ENCODE assay signal across 22 cellular contexts in the genomic region with DNA sequence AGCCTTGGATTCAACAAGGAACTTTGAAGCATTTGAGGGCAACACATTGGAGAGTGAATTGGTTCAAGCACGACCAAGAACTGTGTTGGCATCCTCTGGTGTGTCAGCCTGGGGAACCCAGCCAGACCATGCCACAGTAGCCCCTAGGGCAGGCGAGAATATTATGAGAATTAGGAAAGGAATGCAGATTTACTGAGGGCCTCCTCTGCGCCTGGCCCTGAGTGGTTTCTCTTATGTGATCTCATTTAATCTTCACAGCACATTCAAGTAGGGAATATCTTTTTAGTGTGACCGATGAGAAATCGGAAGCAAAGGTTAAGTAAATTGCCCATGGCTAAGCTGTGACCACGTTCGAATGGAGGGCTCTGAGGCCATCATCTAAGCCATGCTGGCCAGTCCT. TPM values are rescaled to one million over a fixed set of nuclear protein-coding genes. Genes with fewer than 3 reads are reported as not detected.
"Had no signal": no experiment of that assay in that cellular context is flagged by ENCODE, and none has a peak within 500 bp of the region (broad histone marks: within the 10 kb centered on the region; RNA-seq: fewer than 3 reads in every experiment).

No MANE protein-coding gene starts in this region.

- H3K27me3 ChIP-seq: left lung, right atrium auricular region, suprapubic skin had no signal

- H3K36me3 ChIP-seq: left lung, prostate gland, right atrium auricular region, suprapubic skin had no signal

- H3K27ac ChIP-seq: left lung, prostate gland, right atrium auricular region, skin epidermis, suprapubic skin had no signal

- ATAC-seq: activated naive CD4-positive, alpha-beta T cell treated with anti-CD3 and anti-CD28 coated beads, Interleukin-2, amount 50 U/mL, for 72 hours; effector memory CD8-positive, alpha-beta T cell; left lung; stimulated activated naive CD8-positive, alpha-beta T cell treated with anti-CD3 and anti-CD28 coated beads, Interleukin-15, amount 100 ng/mL, for 72 hours; T-helper 17 cell had no signal

- H3K4me1 ChIP-seq: left lung, prostate gland, right atrium auricular region, suprapubic skin had no signal

- DNase-seq: activated CD4-positive, alpha-beta T cell treated with anti-CD3 and anti-CD28 coated beads, Interleukin-2, amount 50 U/mL, for 4 hours; activated gamma-delta T cell treated with Interleukin-2 at 50 U/mL for 16 hours; amniotic stem cell; caudate nucleus; effector memory CD8-positive, alpha-beta T cell; foreskin fibroblast; glutamatergic neuron; hypothalamus; islet precursor cell; left lung; stimulated activated naive CD8-positive, alpha-beta T cell treated with anti-CD3 and anti-CD28 coated beads, Interleukin-15, amount 100 ng/mL, for 72 hours; T-helper 17 cell had no signal

- H3K9me3 ChIP-seq: left lung, prostate gland, right atrium auricular region, suprapubic skin had no signal

- H3K4me3 ChIP-seq: left lung, prostate gland, right atrium auricular region, skin epidermis, suprapubic skin had no signal

RNA-seq across cellular contexts. Expression of a gene that starts 15.3 kb away (rescaled TPM):
- total RNA-seq: activated naive CD4-positive, alpha-beta T cell treated with anti-CD3 and anti-CD28 coated beads, Interleukin-2, amount 50 U/mL, for 72 hours; dermis microvascular lymphatic vessel endothelial cell; left lung; lung microvascular endothelial cell; myocyte; neural crest cell; omental fat pad; prostate gland; right atrium auricular region; suprapubic skin; T-helper 17 cell had no signal
